22 cellular contexts compared by ENCODE assay signal in the genomic region with DNA sequence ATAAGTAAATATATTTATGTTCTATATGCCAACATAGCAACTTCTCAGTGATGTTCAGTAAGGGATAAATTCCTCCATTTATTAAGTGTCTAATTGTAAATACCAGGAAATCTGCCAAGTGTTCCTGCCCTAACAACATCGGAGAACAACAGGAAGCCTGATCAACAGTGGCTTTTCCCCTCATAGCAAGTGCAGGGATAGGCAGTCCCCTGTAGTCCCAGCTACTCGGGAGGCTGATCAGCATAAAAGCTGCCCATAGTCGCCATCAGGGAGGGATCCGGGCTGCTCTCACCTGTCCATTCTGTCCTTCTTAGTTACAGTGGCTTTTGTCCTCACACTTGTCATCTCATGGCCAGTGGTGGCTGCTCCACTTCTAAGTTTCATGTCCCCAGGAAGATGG.
"Had no signal": no experiment of that assay in that cellular context is flagged by ENCODE, and none has a peak within 500 bp of the region (broad histone marks: within the 10 kb centered on the region; RNA-seq: fewer than 3 reads in every experiment).

No MANE protein-coding gene starts in this region.

- DNase-seq: activated CD4-positive, alpha-beta T cell treated with anti-CD3 and anti-CD28 coated beads, Interleukin-2, amount 10 ng/mL, durations not matched to agents 7 days and 5 days; activated CD8-positive, alpha-beta T cell treated with anti-CD3 and anti-CD28 coated beads, Interleukin-2, amount 10 ng/mL, durations not matched to agents 7 days and 5 days; activated effector memory CD4-positive, alpha-beta T cell treated with Interleukin-2 at 50 U/mL for 16 hours; activated naive CD4-positive, alpha-beta T cell treated with anti-CD3 and anti-CD28 coated beads, Interleukin-2, amount 10 ng/mL, durations not matched to agents 7 days and 5 days; activated T-cell treated with anti-CD3 and anti-CD28 coated beads, Interleukin-2, amount 50 U/mL, for 48 hours; aorta; brain microvascular endothelial cell; effector CD4-positive, alpha-beta T cell; naive B cell; ovary; spleen; stimulated activated CD4-positive, alpha-beta T cell treated with anti-CD3 and anti-CD28 coated beads, Interleukin-4, amount 100 ng/mL, for 4 hours; upper lobe of right lung had no signal

- H3K9me3 ChIP-seq: esophagus muscularis mucosa, ovary, spleen, upper lobe of right lung had no signal

- H3K36me3 Mint-ChIP-seq: activated naive CD4-positive, alpha-beta T cell treated with anti-CD3 and anti-CD28 coated beads, Interleukin-2, amount 10 ng/mL, durations not matched to agents 7 days and 5 days; memory B cell; naive B cell; stimulated activated memory B cell treated with anti-CD40 and anti-IgM and Interleukin-4, amounts not matched to agents 10 μg/mL and 1 μg/mL and 100 μg/mL, for 72 hours had no signal

- H3K79me2 ChIP-seq: hepatocyte had no signal

- H3K36me3 ChIP-seq: brain microvascular endothelial cell, esophagus muscularis mucosa, ovary, spleen, upper lobe of right lung had no signal

- H3K4me1 Mint-ChIP-seq: activated CD4-positive, alpha-beta T cell treated with anti-CD3 and anti-CD28 coated beads, Interleukin-2, amount 10 ng/mL, durations not matched to agents 7 days and 5 days; activated naive CD4-positive, alpha-beta T cell treated with anti-CD3 and anti-CD28 coated beads, Interleukin-2, amount 10 ng/mL, durations not matched to agents 7 days and 5 days; central memory CD8-positive, alpha-beta T cell; memory B cell; naive B cell; neural crest cell; stimulated activated memory B cell treated with anti-CD40 and anti-IgM and Interleukin-4, amounts not matched to agents 10 μg/mL and 1 μg/mL and 100 μg/mL, for 72 hours had no signal

- H3K4me3 ChIP-seq: coronary artery, esophagus muscularis mucosa, hepatocyte, ovary, SK-N-MC, spleen, upper lobe of right lung had no signal

- H3K9me3 Mint-ChIP-seq: activated CD4-positive, alpha-beta T cell treated with anti-CD3 and anti-CD28 coated beads, Interleukin-2, amount 10 ng/mL, durations not matched to agents 7 days and 5 days; activated naive CD4-positive, alpha-beta T cell treated with anti-CD3 and anti-CD28 coated beads, Interleukin-2, amount 10 ng/mL, durations not matched to agents 7 days and 5 days; central memory CD8-positive, alpha-beta T cell; memory B cell; naive B cell; neural crest cell; stimulated activated memory B cell treated with anti-CD40 and anti-IgM and Interleukin-4, amounts not matched to agents 10 μg/mL and 1 μg/mL and 100 μg/mL, for 72 hours; T-helper 2 cell treated with Interferon-gamma antibody and Interleukin-4, amounts not matched to agents 5 μg/mL and 100 μg/mL, for 36 hours had no signal

- H3K27me3 ChIP-seq: brain microvascular endothelial cell, esophagus muscularis mucosa, hepatocyte, ovary, spleen, upper lobe of right lung had no signal

- H2AFZ ChIP-seq: hepatocyte had no signal

- H3K4me3 Mint-ChIP-seq: activated CD4-positive, alpha-beta T cell treated with anti-CD3 and anti-CD28 coated beads, Interleukin-2, amount 10 ng/mL, durations not matched to agents 7 days and 5 days; activated CD8-positive, alpha-beta T cell treated with anti-CD3 and anti-CD28 coated beads, Interleukin-2, amount 10 ng/mL, durations not matched to agents 7 days and 5 days; activated naive CD4-positive, alpha-beta T cell treated with anti-CD3 and anti-CD28 coated beads, Interleukin-2, amount 10 ng/mL, durations not matched to agents 7 days and 5 days; central memory CD8-positive, alpha-beta T cell; memory B cell; naive B cell; neural crest cell; stimulated activated memory B cell treated with anti-CD40 and anti-IgM and Interleukin-4, amounts not matched to agents 10 μg/mL and 1 μg/mL and 100 μg/mL, for 72 hours; T-helper 2 cell treated with Interferon-gamma antibody and Interleukin-4, amounts not matched to agents 5 μg/mL and 100 μg/mL, for 36 hours had no signal

- H3K27me3 Mint-ChIP-seq: activated CD4-positive, alpha-beta T cell treated with anti-CD3 and anti-CD28 coated beads, Interleukin-2, amount 10 ng/mL, durations not matched to agents 7 days and 5 days; central memory CD8-positive, alpha-beta T cell; memory B cell; naive B cell; stimulated activated memory B cell treated with anti-CD40 and anti-IgM and Interleukin-4, amounts not matched to agents 10 μg/mL and 1 μg/mL and 100 μg/mL, for 72 hours had no signal

- H3K4me1 ChIP-seq: spleen, upper lobe of right lung had no signal

- H3K4me2 ChIP-seq: hepatocyte had no signal

- H3K27ac ChIP-seq: brain microvascular endothelial cell, coronary artery, esophagus muscularis mucosa, hepatocyte, ovary, SK-N-MC, spleen, upper lobe of right lung had no signal

- H3K27ac Mint-ChIP-seq: activated CD4-positive, alpha-beta T cell treated with anti-CD3 and anti-CD28 coated beads, Interleukin-2, amount 10 ng/mL, durations not matched to agents 7 days and 5 days; activated CD8-positive, alpha-beta T cell treated with anti-CD3 and anti-CD28 coated beads, Interleukin-2, amount 10 ng/mL, durations not matched to agents 7 days and 5 days; activated naive CD4-positive, alpha-beta T cell treated with anti-CD3 and anti-CD28 coated beads, Interleukin-2, amount 10 ng/mL, durations not matched to agents 7 days and 5 days; memory B cell; naive B cell; stimulated activated memory B cell treated with anti-CD40 and anti-IgM and Interleukin-4, amounts not matched to agents 10 μg/mL and 1 μg/mL and 100 μg/mL, for 72 hours; T-helper 2 cell treated with Interferon-gamma antibody and Interleukin-4, amounts not matched to agents 5 μg/mL and 100 μg/mL, for 36 hours had no signal
